In genomic region chr14:39547845-39548244, GRCh38 we compare ENCODE assay signal across 33 cellular contexts.
"Had no signal": no experiment of that assay in that cellular context is flagged by ENCODE, and none has a peak within 500 bp of the region (broad histone marks: within the 10 kb centered on the region; RNA-seq: fewer than 3 reads in every experiment).

No MANE protein-coding gene starts in this region.

- H3K4me3 ChIP-seq: MG63 had no signal

- H3K9me3 ChIP-seq: MG63 had no signal

- H3K36me3 ChIP-seq: MG63 had no signal

- H3K27me3 ChIP-seq: MG63 had no signal

- DNase-seq: Karpas-422, Kasumi-1, MG63, MM.1S, MV-4-11, NCI-H1048, NCI-H1092, NCI-H1092 treated with DMSO at 0.1 percent for 48 hours, NCI-H1105, NCI-H1105 treated with DMSO at 0.1 percent for 48 hours, NCI-H1417 treated with DMSO at 0.1 percent for 48 hours, NCI-H1436, NCI-H1436 treated with DMSO at 0.1 percent for 48 hours, NCI-H1694, NCI-H1694 treated with DMSO at 0.1 percent for 48 hours, NCI-H187, NCI-H187 treated with DMSO at 0.1 percent for 48 hours, NCI-H1930, NCI-H2029, NCI-H2029 treated with DMSO at 0.1 percent for 48 hours, NCI-H2081, NCI-H2081 treated with DMSO at 0.1 percent for 48 hours, NCI-H2107, NCI-H2171, NCI-H2171 treated with DMSO at 0.1 percent for 48 hours, NCI-H2227 treated with DMSO at 0.1 percent for 48 hours, NCI-H226, NCI-H345, NCI-H446, NCI-H446 treated with DMSO at 0.1 percent for 48 hours, NCI-H510A, NCI-H510A treated with DMSO at 0.1 percent for 48 hours, NCI-H524 had no signal
